ENCODE assay signal across 1 cellular context in genomic region chr17:77456271-77456950, GRCh38.
A peak's percentile ranks its signal among the peaks of the same experiment; 100 is the strongest.
TF ChIP-seq lines count a peak whose summit lies in the region.

No MANE protein-coding gene starts in this region.

TF ChIP-seq in HEK293, 187 proteins besides CTCF, POLR2A, EP300 and RAD21:
- TF ChIP-seq ZNF248 (tag by site-specific recombination; IDR thresholded peaks at IDR 0.05) = no peak
- no peak for TF ChIP-seq ZNF18 (tag by site-specific recombination; IDR thresholded peaks at IDR 0.05)
- no peak for TF ChIP-seq ZNF433 (tag by site-specific recombination; IDR thresholded peaks at IDR 0.05; ENCODE audit: low read depth)
- 0 out of 2 replicates have a peak, but pooled peaks have one; percentile 31 for TF ChIP-seq SCRT2 (tag by site-specific recombination; IDR thresholded peaks at IDR 0.05)
- TF ChIP-seq SP7 (tag by site-specific recombination; IDR thresholded peaks at IDR 0.05) = no peak
- no peak for TF ChIP-seq ZNF585B (tag by site-specific recombination; IDR thresholded peaks at IDR 0.05)
- TF ChIP-seq ZNF530 (tag by site-specific recombination; IDR thresholded peaks at IDR 0.05; ENCODE audit: low read depth) = no peak
